8 cellular contexts compared by ENCODE assay signal in the genomic region with DNA sequence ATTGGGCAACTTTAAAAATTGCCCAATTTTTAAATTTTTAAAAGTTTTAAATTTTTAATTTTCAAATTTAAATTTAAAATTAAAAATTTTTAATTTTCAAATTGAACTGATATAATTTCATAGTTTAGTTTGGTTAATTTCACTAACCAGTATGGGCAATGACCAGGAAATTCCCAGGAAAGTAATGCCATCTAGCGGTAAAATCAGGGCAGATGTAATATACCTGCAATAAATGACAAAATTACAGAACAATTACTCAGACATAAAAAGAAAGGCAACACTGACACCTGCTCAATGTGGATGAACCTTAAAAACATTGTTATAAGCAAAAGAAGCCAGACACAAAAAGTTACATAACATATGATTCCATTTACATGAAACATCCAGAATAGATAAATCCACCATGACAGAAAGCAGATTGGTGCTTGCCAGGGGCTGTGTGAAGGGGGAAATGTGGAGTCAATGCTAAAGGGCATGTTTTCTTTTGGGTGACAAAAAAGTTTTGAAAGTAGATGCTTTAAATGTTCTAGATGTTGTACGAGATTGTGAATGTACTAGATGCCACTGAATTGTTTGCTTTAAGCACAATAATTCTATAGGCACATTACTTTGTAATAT. TPM values are rescaled to one million over a fixed set of nuclear protein-coding genes. Genes with fewer than 3 reads are reported as not detected.
DNase-seq lines count a peak whose midpoint lies in the region; ATAC-seq and TF ChIP-seq lines count a peak whose summit lies in the region.

No MANE protein-coding gene starts in this region.

- H3K4me3 Mint-ChIP-seq in endothelial cell (ENCODE audit: unreplicated experiment): no peak overlapping the region

- no peak for ATAC-seq in HG03521 (IDR thresholded peaks at IDR 0.05; ENCODE audit: unreplicated experiment)

- no peaks in the 10 kb centered on the region for H3K4me1 Mint-ChIP-seq in endothelial cell (ENCODE audit: unreplicated experiment)

- POLR2A ChIA-PET in RWPE1 (lab: Yijun Ruan, JAX; ENCODE audit: low non-redundant PET): no interaction called here

- TF ChIP-seq CTCF in RWPE1 (conservative IDR thresholded peaks at IDR 0.05; ENCODE audit: low read depth) (peak; percentile 79), endothelial cell (IDR thresholded peaks at IDR 0.05; ENCODE audit: unreplicated experiment) (peak; percentile 73)

- H3K9me3 Mint-ChIP-seq in endothelial cell (ENCODE audit: unreplicated experiment): no peaks in the 10 kb centered on the region

- peak; percentile 11 for DNase-seq in activated T-cell treated with anti-CD3 and anti-CD28 coated beads for 24 hours (ENCODE audit: low read depth)
- no peak for DNase-seq in activated T-cell treated with anti-CD3 and anti-CD28 coated beads, Interleukin-2, amount 50 U/mL, for 1 hour
- peak; percentile 46 for DNase-seq in HPDE6-E6E7 (ENCODE audit: extremely low spot score)
- DNase-seq in RWPE1 (ENCODE audit: low spot score): peak; percentile 78
- DNase-seq in endothelial cell (ENCODE audit: low spot score): peak; percentile 18
- DNase-seq in myocyte (ENCODE audit: low read depth): peak; percentile 59
- DNase-seq in cortex of kidney (lab: John Stamatoyannopoulos, UW): no peak

- no peak overlapping the region for H3K27ac ChIP-seq in RWPE1

- no peaks in the 10 kb centered on the region for H3K36me3 Mint-ChIP-seq in endothelial cell (ENCODE audit: low read depth, unreplicated experiment)

- CTCF ChIA-PET in RWPE1 (lab: Yijun Ruan, JAX): interaction anchor here (0.8 to 1.8 kb wide), 3 partner anchors 127 to 140 kb away, joined by 3 to 8 read pairs (median 6); no protein-coding TSS in a partner anchor

- no peak overlapping the region for H3K27ac Mint-ChIP-seq in endothelial cell (ENCODE audit: unreplicated experiment)

- no peaks in the 10 kb centered on the region for H3K27me3 Mint-ChIP-seq in endothelial cell (ENCODE audit: unreplicated experiment)

RNA-seq across cellular contexts. Expression of a gene that starts 28.6 kb away (rescaled TPM):
- total RNA-seq in endothelial cell (ENCODE audit: unreplicated experiment) (0.21 TPM), myocyte (0.16 and 0.24 TPM in 2 replicates)
- polyA plus RNA-seq in myocyte (2012): 0.11 TPM

Comparison
In these comparisons a context has a peak if more than half of its experiments do, and no peak if none do; other contexts are left out.
1. DNase-seq: peak in activated T-cell treated with anti-CD3 and anti-CD28 coated beads for 24 hours (single experiment), HPDE6-E6E7 (single experiment), RWPE1 (single experiment), endothelial cell (single experiment) and myocyte (single experiment); none in activated T-cell treated with anti-CD3 and anti-CD28 coated beads, Interleukin-2, amount 50 U/mL, for 1 hour (single experiment) and cortex of kidney (single experiment).